Comparison of ENCODE assay signal across 10 cellular contexts in genomic region chr20:14264869-14265268, GRCh38.
DNase-seq lines count a peak whose midpoint lies in the region; ATAC-seq and TF ChIP-seq lines count a peak whose summit lies in the region.
"Had no signal": no experiment of that assay in that cellular context is flagged by ENCODE, and none has a peak within 500 bp of the region (broad histone marks: within the 10 kb centered on the region; RNA-seq: fewer than 3 reads in every experiment).

No MANE protein-coding gene starts in this region.

- no peak overlapping the region for H2AFZ ChIP-seq in hepatocyte
- H2AFZ ChIP-seq: parathyroid adenoma had no signal

- peaks cover 12% of the 10 kb centered on the region for H3K9me3 Mint-ChIP-seq in activated T-helper 17 cell treated with anti-CD3 and anti-CD28 coated beads, Interleukin-2, amount 50 U/mL, for 72 hours

- no peaks in the 10 kb centered on the region for H3K79me2 ChIP-seq in hepatocyte
- H3K79me2 ChIP-seq: parathyroid adenoma had no signal

- DNase-seq in AG04450 (ENCODE audit: low read depth, low spot score) (no peak), H4 (ENCODE audit: low spot score) (peak; percentile 27), RWPE2 (ENCODE audit: low spot score) (no peak), hepatocyte (ENCODE audit: low spot score) (peak; percentile 21), NCI-H2081 treated with DMSO at 0.1 percent for 48 hours (lab: John Stamatoyannopoulos, UW) (no peak), esophagus squamous epithelium (lab: John Stamatoyannopoulos, UW) (no peak)

- peaks cover 1% of the 10 kb centered on the region for H3K4me1 ChIP-seq in RWPE2 (ENCODE audit: insufficient read depth, poor library complexity, severe bottlenecking)
- no peaks in the 10 kb centered on the region for H3K4me1 ChIP-seq in hepatocyte (ENCODE audit: insufficient read depth)
- H3K4me1 ChIP-seq in esophagus squamous epithelium: no peaks in the 10 kb centered on the region
- H3K4me1 ChIP-seq: parathyroid adenoma had no signal

- no peaks in the 10 kb centered on the region for H4K20me1 ChIP-seq in hepatocyte (ENCODE audit: insufficient read depth, poor library complexity, severe bottlenecking)

- H3K9me2 ChIP-seq in hepatocyte (replicated peaks; ENCODE audit: insufficient read depth): no peaks in the 10 kb centered on the region

- no peak overlapping the region for H3K4me3 ChIP-seq in AG04450 (ENCODE audit: low read depth, low read length)
- no peak overlapping the region for H3K4me3 ChIP-seq in RWPE2 (ENCODE audit: severe bottlenecking)
- no peak overlapping the region for H3K4me3 ChIP-seq in hepatocyte
- H3K4me3 ChIP-seq in esophagus squamous epithelium: no peak overlapping the region

- H3K36me3 Mint-ChIP-seq in activated T-helper 17 cell treated with anti-CD3 and anti-CD28 coated beads, Interleukin-2, amount 50 U/mL, for 72 hours (ENCODE audit: low read depth): no peaks in the 10 kb centered on the region
- H3K36me3 Mint-ChIP-seq: activated naive CD4-positive, alpha-beta T cell treated with anti-CD3 and anti-CD28 coated beads, Interleukin-2, amount 50 U/mL, for 24 hours had no signal

- H3K36me3 ChIP-seq in RWPE2 (ENCODE audit: low read depth): no peaks in the 10 kb centered on the region
- H3K36me3 ChIP-seq in hepatocyte (replicated peaks; ENCODE audit: insufficient read depth, low read depth): no peaks in the 10 kb centered on the region
- no peaks in the 10 kb centered on the region for H3K36me3 ChIP-seq in esophagus squamous epithelium

- TF ChIP-seq CTCF in AG04450 (IDR thresholded peaks at IDR 0.05; ENCODE audit: low read depth, low read length) (peak; percentile 56), RWPE2 (IDR thresholded peaks at IDR 0.05; ENCODE audit: poor library complexity, severe bottlenecking) (peak; percentile 74), hepatocyte (IDR thresholded peaks at IDR 0.05; ENCODE audit: poor library complexity) (peak; percentile 36), esophagus squamous epithelium (IDR thresholded peaks at IDR 0.05) (peak in 1 of 6 experiments; percentile 40)

- no peak overlapping the region for H3K27ac ChIP-seq in AG04450 (ENCODE audit: low read depth, low read length)
- H3K27ac ChIP-seq in RWPE2 (ENCODE audit: poor library complexity, severe bottlenecking): no peak overlapping the region
- H3K27ac ChIP-seq in hepatocyte: no peak overlapping the region
- no peak overlapping the region for H3K27ac ChIP-seq in esophagus squamous epithelium
- H3K27ac ChIP-seq: parathyroid adenoma had no signal

- H3K27me3 ChIP-seq in AG04450 (ENCODE audit: control insufficient read depth, insufficient read depth, low read length): no peaks in the 10 kb centered on the region
- H3K27me3 ChIP-seq in RWPE2 (ENCODE audit: insufficient read depth, poor library complexity, severe bottlenecking): no peaks in the 10 kb centered on the region
- H3K27me3 ChIP-seq in hepatocyte: no peaks in the 10 kb centered on the region
- no peaks in the 10 kb centered on the region for H3K27me3 ChIP-seq in esophagus squamous epithelium

- intact Hi-C loops in esophagus squamous epithelium (cut with DNase I): no loop called here

- no peak overlapping the region for H3K4me2 ChIP-seq in hepatocyte

- no peak overlapping the region for H3K27ac Mint-ChIP-seq in activated T-helper 17 cell treated with anti-CD3 and anti-CD28 coated beads, Interleukin-2, amount 50 U/mL, for 72 hours
- H3K27ac Mint-ChIP-seq: activated naive CD4-positive, alpha-beta T cell treated with anti-CD3 and anti-CD28 coated beads, Interleukin-2, amount 50 U/mL, for 24 hours had no signal

- H3K4me1 Mint-ChIP-seq in activated T-helper 17 cell treated with anti-CD3 and anti-CD28 coated beads, Interleukin-2, amount 50 U/mL, for 72 hours: no peaks in the 10 kb centered on the region
- H3K4me1 Mint-ChIP-seq: activated naive CD4-positive, alpha-beta T cell treated with anti-CD3 and anti-CD28 coated beads, Interleukin-2, amount 50 U/mL, for 24 hours had no signal

- TF ChIP-seq POLR2A in esophagus squamous epithelium (IDR thresholded peaks at IDR 0.05): no peak

- POLR2A ChIA-PET in AG04450 (lab: Yijun Ruan, JAX): no interaction called here

- no peaks in the 10 kb centered on the region for H3K9me3 ChIP-seq in AG04450 (ENCODE audit: control insufficient read depth, insufficient read depth, low read length)
- H3K9me3 ChIP-seq in RWPE2 (ENCODE audit: severe bottlenecking): no peaks in the 10 kb centered on the region
- H3K9me3 ChIP-seq in hepatocyte (ENCODE audit: low read depth): no peaks in the 10 kb centered on the region
- H3K9me3 ChIP-seq in esophagus squamous epithelium: no peaks in the 10 kb centered on the region

- CTCF ChIA-PET in AG04450 (lab: Charles Lee): interaction anchor here (0.7 to 2.4 kb wide), 3 partner anchors 74 to 900 kb away, joined by 3 to 35 read pairs (median 4); no protein-coding TSS in a partner anchor

- no peaks in the 10 kb centered on the region for H3K27me3 Mint-ChIP-seq in activated T-helper 17 cell treated with anti-CD3 and anti-CD28 coated beads, Interleukin-2, amount 50 U/mL, for 72 hours
- H3K27me3 Mint-ChIP-seq: activated naive CD4-positive, alpha-beta T cell treated with anti-CD3 and anti-CD28 coated beads, Interleukin-2, amount 50 U/mL, for 24 hours had no signal

- H3K4me3 Mint-ChIP-seq in activated T-helper 17 cell treated with anti-CD3 and anti-CD28 coated beads, Interleukin-2, amount 50 U/mL, for 72 hours: no peak overlapping the region
- H3K4me3 Mint-ChIP-seq: activated naive CD4-positive, alpha-beta T cell treated with anti-CD3 and anti-CD28 coated beads, Interleukin-2, amount 50 U/mL, for 24 hours had no signal

- ATAC-seq in RWPE2 (ENCODE audit: low read depth): peak; percentile 53; the same call in 1 of the 3 replicates
- no peak for ATAC-seq in GM18870 (IDR thresholded peaks at IDR 0.05; ENCODE audit: unreplicated experiment)
- no peak for ATAC-seq in activated T-helper 17 cell treated with anti-CD3 and anti-CD28 coated beads, Interleukin-2, amount 50 U/mL, for 72 hours (replicated peaks)

Comparison
In these comparisons a context has a peak if more than half of its experiments do, and no peak if none do; other contexts are left out.
1. DNase-seq: peak in H4 (single experiment) and hepatocyte (single experiment); none in AG04450 (single experiment), RWPE2 (single experiment), NCI-H2081 treated with DMSO at 0.1 percent for 48 hours (single experiment) and esophagus squamous epithelium (single experiment).